21 cellular contexts compared by ENCODE assay signal in the genomic region with DNA sequence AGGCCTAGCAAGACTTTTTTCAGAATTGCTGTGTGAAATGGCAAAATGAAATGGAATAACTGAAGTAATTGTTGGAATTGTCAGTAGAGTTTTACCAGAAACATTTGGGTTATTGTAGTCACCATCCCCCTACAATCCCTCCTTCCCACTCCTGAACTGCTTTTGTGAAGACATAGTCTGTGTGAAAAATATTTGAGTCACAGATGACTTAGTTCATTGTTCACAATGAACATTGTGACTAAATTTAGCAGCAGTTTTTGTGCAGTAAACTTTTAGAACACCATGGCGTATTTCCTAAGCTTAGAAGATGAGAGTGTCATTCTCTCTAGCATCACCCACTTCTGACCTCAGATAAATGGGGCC. TPM values are rescaled to one million over a fixed set of nuclear protein-coding genes. Genes with fewer than 3 reads are reported as not detected.
DNase-seq lines count a peak whose midpoint lies in the region; ATAC-seq, FAIRE-seq and TF ChIP-seq lines count a peak whose summit lies in the region.
"Had no signal": no experiment of that assay in that cellular context is flagged by ENCODE, and none has a peak within 500 bp of the region (broad histone marks: within the 10 kb centered on the region; RNA-seq: fewer than 3 reads in every experiment).

No MANE protein-coding gene starts in this region.

- H3K9me3 ChIP-seq in H1 (ENCODE audit: insufficient read depth in 2 of 2, low read depth in 1 of 2, low read length in 1 of 2): peaks cover 11 to 12% of the 10 kb centered on the region in 2 experiments
- H3K9me3 ChIP-seq: SJCRH30 had no signal

- no peaks in the 10 kb centered on the region for H3K23me2 ChIP-seq in H1 (ENCODE audit: low read depth, low read length)

- 100% methylated on average over 1 of the region's 1 CpG; no CpG with 5 or more reads in 1 of the 2 experiments for WGBS in H1 (ENCODE audit: extremely low coverage in 1 of 2, insufficient coverage in 1 of 2, insufficient read length in 1 of 2, insufficient replicate concordance in 2 of 2, low coverage in 1 of 2, low lambda C conversion rate in 2 of 2, missing lambda C conversion rate in 1 of 2), 2 experiments

- no peak for FAIRE-seq in H1 (lab: Jason Lieb, UNC)
- FAIRE-seq: G401.6, GM12891 had no signal

- H2AK5ac ChIP-seq in H1 (ENCODE audit: low read depth, low read length): no peak overlapping the region

- H3K27me3 Mint-ChIP-seq in GM23338 (ENCODE audit: insufficient read depth, low read depth, poor library complexity): peaks cover 3% of the 10 kb centered on the region

- no peaks in the 10 kb centered on the region for H3K9me2 ChIP-seq in GM23338 (ENCODE audit: insufficient read depth)

- H4K20me1 ChIP-seq in GM23338 (replicated peaks; ENCODE audit: insufficient read depth) (no peaks in the 10 kb centered on the region), H1 (replicated peaks in 1 of 2; ENCODE audit: control insufficient read depth in 1 of 2, insufficient read depth in 2 of 2, low read length in 2 of 2) (no peaks in the 10 kb centered on the region)

- no peak overlapping the region for H3K4me3 Mint-ChIP-seq in GM23338
- H3K4me3 Mint-ChIP-seq: CD14-positive monocyte had no signal

- no peak overlapping the region for H3K27ac Mint-ChIP-seq in GM23338
- H3K27ac Mint-ChIP-seq: CD14-positive monocyte had no signal

- H3K36me3 ChIP-seq in GM23338 (ENCODE audit: insufficient read depth): no peaks in the 10 kb centered on the region
- no peaks in the 10 kb centered on the region for H3K36me3 ChIP-seq in H1 (ENCODE audit: control insufficient read depth in 2 of 4, insufficient read depth in 4 of 4, low read length in 3 of 4)
- H3K36me3 ChIP-seq: SJCRH30 had no signal

- CTCF ChIA-PET in H1 (lab: Charles Lee; ENCODE audit: partially characterized antibody): interaction anchor here (0.7 to 4.6 kb wide), 3 partner anchors 10 to 1122 kb away, joined by 3 to 42 read pairs (median 22); a partner anchor contains a TSS

- H2BK120ac ChIP-seq in H1 (replicated peaks; ENCODE audit: low read depth, low read length): no peak overlapping the region

- ATAC-seq in GM23338: no peak

- no peak for TF ChIP-seq EP300 in H1 (IDR thresholded peaks at IDR 0.05; ENCODE audit: borderline replicate concordance in 1 of 2, low read depth in 2 of 2, low read length in 2 of 2)

- H3K4me3 ChIP-seq in GM23338 (no peak overlapping the region), H1 (ENCODE audit: extremely low read depth in 1 of 4, insufficient read depth in 2 of 4, low read depth in 3 of 4, low read length in 4 of 4) (no peak overlapping the region)
- H3K4me3 ChIP-seq: SJCRH30 had no signal

- H2BK15ac ChIP-seq in H1 (ENCODE audit: low read length): peak overlapping the region; percentile 21; the same call in 1 of the 2 replicates

- no peak overlapping the region for H3K18ac ChIP-seq in H1 (ENCODE audit: extremely low read depth, low read length)

- H3K4me2 ChIP-seq in GM23338: no peak overlapping the region
- H3K4me2 ChIP-seq in H1 (ENCODE audit: insufficient read depth in 1 of 2, low read depth in 2 of 2, low read length in 2 of 2): no peak overlapping the region

- H3K79me2 ChIP-seq in GM23338 (replicated peaks; ENCODE audit: insufficient read depth) (no peaks in the 10 kb centered on the region), H1 (ENCODE audit: control insufficient read depth in 1 of 2, insufficient read depth in 2 of 2, low read length in 2 of 2) (no peaks in the 10 kb centered on the region)

- peaks cover 7% of the 10 kb centered on the region for H3K4me1 ChIP-seq in GM23338 (ENCODE audit: insufficient read depth)
- H3K4me1 ChIP-seq in H1 (replicated peaks in 1 of 4; ENCODE audit: control insufficient read depth in 3 of 4, insufficient read depth in 4 of 4, low read length in 3 of 4): peaks cover 0 to 10% (median 2%) of the 10 kb centered on the region in 4 experiments; a peak in 2 of 7 replicates
- H3K4me1 ChIP-seq: SJCRH30 had no signal

- no peaks in the 10 kb centered on the region for H3F3A ChIP-seq in GM23338 (replicated peaks; ENCODE audit: low read depth)

- peaks cover 22% of the 10 kb centered on the region for H3K9me3 Mint-ChIP-seq in GM23338

- DNase-seq in Ammon's horn (ENCODE audit: low spot score) (peak; percentile 25), GM23338 (ENCODE audit: low spot score) (no peak), H1 (ENCODE audit: low read depth in 1 of 2, low spot score in 2 of 2) (no peak), pons (ENCODE audit: low spot score) (peak; percentile 6), NCI-H1417 (lab: John Stamatoyannopoulos, UW) (no peak), NCI-H446 treated with DMSO at 0.1 percent for 48 hours (lab: John Stamatoyannopoulos, UW) (no peak), AG20443 (ENCODE audit: low spot score) (no peak)
- no peak for DNase-seq in stimulated activated naive CD4-positive, alpha-beta T cell (lab: John Stamatoyannopoulos, UW)
- DNase-seq: Calu3, DMS79 treated with DMSO at 0.1 percent for 48 hours, H7, NCI-H1105 treated with DMSO at 0.1 percent for 48 hours, NCI-H1930, NCI-H2171 treated with DMSO at 0.1 percent for 48 hours, NCI-H510A treated with DMSO at 0.1 percent for 48 hours, SJCRH30 had no signal

- H3K79me1 ChIP-seq in H1 (ENCODE audit: low read depth, low read length): no peaks in the 10 kb centered on the region

- no peak overlapping the region for H4K91ac ChIP-seq in H1 (replicated peaks; ENCODE audit: insufficient read length, low read length)

- no peak overlapping the region for H4K5ac ChIP-seq in H1 (ENCODE audit: insufficient read length, low read depth, low read length)

- no peak overlapping the region for H4K8ac ChIP-seq in H1 (ENCODE audit: extremely low read depth, insufficient read depth, low read length)

- POLR2A ChIA-PET in H1 (lab: Charles Lee; ENCODE audit: partially characterized antibody): no interaction called here

- TF ChIP-seq CTCF in GM23338 (conservative IDR thresholded peaks at IDR 0.05; ENCODE audit: low read depth in 2 of 2): no peak
- no peak for TF ChIP-seq CTCF in H1 (IDR thresholded peaks at IDR 0.05; ENCODE audit: control extremely low read depth in 1 of 3, insufficient read depth in 1 of 3, low read depth in 1 of 3, low read length in 3 of 3)

- peaks cover 14% of the 10 kb centered on the region for H3K4me1 Mint-ChIP-seq in GM23338

- H3K27ac ChIP-seq in GM23338 (ENCODE audit: low read depth): no peak overlapping the region
- H3K27ac ChIP-seq in H1 (ENCODE audit: low read depth, low read length): no peak overlapping the region
- H3K27ac ChIP-seq: 22Rv1, RWPE1, SJCRH30 had no signal

- no peak overlapping the region for H2BK12ac ChIP-seq in H1 (ENCODE audit: low read depth, low read length)

- no peak overlapping the region for H2BK5ac ChIP-seq in H1 (ENCODE audit: low read depth, low read length)

- no peak overlapping the region for H3K56ac ChIP-seq in H1 (replicated peaks; ENCODE audit: insufficient read length, low read depth, low read length)

- no peaks in the 10 kb centered on the region for H3K27me3 ChIP-seq in GM23338 (ENCODE audit: insufficient read depth)
- H3K27me3 ChIP-seq in H1 (replicated peaks in 1 of 4; ENCODE audit: control insufficient read depth in 3 of 4, extremely low read depth in 1 of 4, insufficient read depth in 3 of 4, low read length in 3 of 4): no peaks in the 10 kb centered on the region
- H3K27me3 ChIP-seq: SJCRH30 had no signal

- H3K23ac ChIP-seq in H1 (ENCODE audit: insufficient read length): no peak overlapping the region

- peaks cover 6% of the 10 kb centered on the region for H3K36me3 Mint-ChIP-seq in GM23338 (ENCODE audit: low read depth)
- H3K36me3 Mint-ChIP-seq: CD14-positive monocyte had no signal

- no peak overlapping the region for H3K14ac ChIP-seq in H1 (ENCODE audit: insufficient read length)

- no peak for TF ChIP-seq RAD21 in H1 (IDR thresholded peaks at IDR 0.05 in 1 of 2, conservative IDR thresholded peaks at IDR 0.05 in 1 of 2; ENCODE audit: low read depth in 2 of 2, low read length in 2 of 2)

- H3K9ac ChIP-seq in H1 (replicated peaks in 1 of 4; ENCODE audit: extremely low read depth in 1 of 4, low read depth in 3 of 4, low read length in 3 of 4): no peak overlapping the region

- H2BK20ac ChIP-seq in H1 (ENCODE audit: low read length): no peak overlapping the region

- no peak for TF ChIP-seq POLR2A in H1 (IDR thresholded peaks at IDR 0.05; ENCODE audit: control extremely low read depth in 1 of 2, low read depth in 2 of 2, low read length in 2 of 2)

- H3K4ac ChIP-seq in H1 (replicated peaks; ENCODE audit: insufficient read length, low read depth, low read length): no peak overlapping the region

- peak overlapping the region; percentile 12; the same call in 1 of the 2 replicates for H2AFZ ChIP-seq in GM23338
- H2AFZ ChIP-seq in H1 (ENCODE audit: low read length): 0 out of 2 replicates have a peak overlapping the region, but pooled peaks have one; percentile 64

TF ChIP-seq in H1, 55 proteins besides CTCF, POLR2A, EP300 and RAD21 (continues in another document):
- TF ChIP-seq, protein P1, sequence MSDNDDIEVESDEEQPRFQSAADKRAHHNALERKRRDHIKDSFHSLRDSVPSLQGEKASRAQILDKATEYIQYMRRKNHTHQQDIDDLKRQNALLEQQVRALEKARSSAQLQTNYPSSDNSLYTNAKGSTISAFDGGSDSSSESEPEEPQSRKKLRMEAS (IDR thresholded peaks at IDR 0.05): no peak
- no peak for TF ChIP-seq SIX5 (IDR thresholded peaks at IDR 0.05; ENCODE audit: low read depth, low read length)

RNA-seq across cellular contexts. Expression of a gene that starts 11.0 kb away (rescaled TPM):
- total RNA-seq in GM23338 (2014; rRNA removed; shearing (Covaris generic)): not detected in 2 replicates
- polyA plus RNA-seq in GM23338 (2016; fragmentation: Nextera tagmentation; extraction: Ambion mirVana): not detected in 2 replicates
- not detected in 2 replicates for total RNA-seq in H1 (2021; fragmentation: NEBNext Ultra II Directional; extraction: Animal tissue kit (Norgen Biotek cat#: 25700))
- polyA plus RNA-seq in H1 (2011; rRNA removed): not detected in 2 replicates
- not detected for polyA plus RNA-seq in H1 (2011; cell fraction: cytosol; rRNA removed)
- not detected for polyA plus RNA-seq in H1 (2011; cell fraction: nucleus; rRNA removed)
- not detected in 4 replicates for polyA plus RNA-seq in H1 (2012, experiment 1 of 2)
- not detected for polyA plus RNA-seq in H1 (2012, experiment 2 of 2)
- not detected for polyA plus RNA-seq in H1 (2013, experiment 1 of 2)
- not detected for polyA plus RNA-seq in H1 (2013, experiment 2 of 2)
- polyA minus RNA-seq in H1 (2011; rRNA and poly(A)+ RNA removed): not detected in 2 replicates
- not detected for polyA minus RNA-seq in H1 (2011; cell fraction: cytosol; rRNA and poly(A)+ RNA removed)
- not detected for polyA minus RNA-seq in H1 (2011; cell fraction: nucleus; rRNA and poly(A)+ RNA removed)
- total RNA-seq: Calu3, H7, SJCRH30 had no signal
- polyA plus RNA-seq: CD14-positive monocyte had no signal

RNA-seq across cellular contexts. Expression of a gene that starts 29.3 kb away (rescaled TPM):
- total RNA-seq in GM23338 (2014; rRNA removed; shearing (Covaris generic)): 91.9 and 94.9 TPM in 2 replicates
- 377 and 387 TPM in 2 replicates for polyA plus RNA-seq in GM23338 (2016; fragmentation: Nextera tagmentation; extraction: Ambion mirVana)
- total RNA-seq in H1 (2021; fragmentation: NEBNext Ultra II Directional; extraction: Animal tissue kit (Norgen Biotek cat#: 25700)): 99.6 and 102 TPM in 2 replicates
- 27.2 and 49.4 TPM in 2 replicates for polyA plus RNA-seq in H1 (2011; rRNA removed)
- 73.4 TPM for polyA plus RNA-seq in H1 (2011; cell fraction: cytosol; rRNA removed)
- 8.1 TPM for polyA plus RNA-seq in H1 (2011; cell fraction: nucleus; rRNA removed)
- polyA plus RNA-seq in H1 (2012, experiment 1 of 2): 59.4 to 113 TPM (median 69.6 TPM) in 4 replicates
- polyA plus RNA-seq in H1 (2012, experiment 2 of 2): 11.2 TPM
- polyA plus RNA-seq in H1 (2013, experiment 1 of 2): 173 TPM
- polyA plus RNA-seq in H1 (2013, experiment 2 of 2): 174 TPM
- polyA minus RNA-seq in H1 (2011; rRNA and poly(A)+ RNA removed): 16.8 and 19.6 TPM in 2 replicates
- 21.1 TPM for polyA minus RNA-seq in H1 (2011; cell fraction: cytosol; rRNA and poly(A)+ RNA removed)
- 19.5 TPM for polyA minus RNA-seq in H1 (2011; cell fraction: nucleus; rRNA and poly(A)+ RNA removed)

Comparison
In these comparisons a context has a peak if more than half of its experiments do, and no peak if none do; other contexts are left out.
1. DNase-seq: peak in Ammon's horn (single experiment) and pons (single experiment); none in GM23338 (single experiment), H1 (0 of 2), stimulated activated naive CD4-positive, alpha-beta T cell (0 of 6), NCI-H1417 (0 of 3), NCI-H446 treated with DMSO at 0.1 percent for 48 hours (single experiment) and AG20443 (single experiment).